9 cellular contexts compared by ENCODE assay signal in genomic region chr12:109309441-109310246, GRCh38. TPM values are rescaled to one million over a fixed set of nuclear protein-coding genes. Genes with fewer than 3 reads are reported as not detected.
DNase-seq lines count a peak whose midpoint lies in the region; ATAC-seq, FAIRE-seq and TF ChIP-seq lines count a peak whose summit lies in the region.
"Had no signal": no experiment of that assay in that cellular context is flagged by ENCODE, and none has a peak within 500 bp of the region (broad histone marks: within the 10 kb centered on the region; RNA-seq: fewer than 3 reads in every experiment).

No MANE protein-coding gene starts in this region.

- BruUV-seq in K562 (replicated peaks; lab: Mats Ljungman, UMichigan): no TSS peak

- TF ChIP-seq RAD21 in K562 (CRISPR knock-in tag; conservative IDR thresholded peaks at IDR 0.05 in 1 of 2, IDR thresholded peaks at IDR 0.05 in 1 of 2): no peak

- no peak for TF ChIP-seq EP300 in K562 (IDR thresholded peaks at IDR 0.05; ENCODE audit: low read length)

- intact Hi-C loops in K562 (cut with micrococcal nuclease): no loop called here
- intact Hi-C loops in vagina (cut with DNase I): no loop called here

- H3K36me3 Mint-ChIP-seq in CD8-positive, alpha-beta memory T cell: no peaks in the 10 kb centered on the region
- no peaks in the 10 kb centered on the region for H3K36me3 Mint-ChIP-seq in memory B cell

- H3K27me3 ChIP-seq in CD8-positive, alpha-beta memory T cell (ENCODE audit: insufficient read depth, low read length, poor library complexity, severe bottlenecking): peaks cover 20% of the 10 kb centered on the region
- H3K27me3 ChIP-seq in K562 (ENCODE audit: control insufficient read depth in 2 of 2, insufficient read depth in 2 of 2, low read length in 2 of 2) (peaks cover 45 to 57% of the 10 kb centered on the region in 2 experiments), vagina (no peaks in the 10 kb centered on the region)

- no peaks in the 10 kb centered on the region for H3K79me2 ChIP-seq in K562 (ENCODE audit: control insufficient read depth, insufficient read depth, low read length)

- POLR2A ChIA-PET in CD8-positive, alpha-beta memory T cell (lab: Charles Lee): no interaction called here
- POLR2A ChIA-PET in K562 (lab: Yijun Ruan, JAX): no interaction called here

- no peaks in the 10 kb centered on the region for H3K9me3 Mint-ChIP-seq in CD8-positive, alpha-beta memory T cell
- no peaks in the 10 kb centered on the region for H3K9me3 Mint-ChIP-seq in memory B cell

- peaks cover 8 to 14% (median 9%) of the 10 kb centered on the region in 3 donors for H3K4me1 Mint-ChIP-seq in CD8-positive, alpha-beta memory T cell
- peaks cover 11% of the 10 kb centered on the region for H3K4me1 Mint-ChIP-seq in memory B cell

- no peaks in the 10 kb centered on the region for H3K9me1 ChIP-seq in K562 (ENCODE audit: control insufficient read depth, insufficient read depth, low read length)

- peak overlapping the region; percentile 55 for H2AFZ ChIP-seq in K562 (ENCODE audit: low read depth, low read length)

- H3K4me3 ChIP-seq in CD8-positive, alpha-beta memory T cell (ENCODE audit: low read length): no peak overlapping the region
- H3K4me3 ChIP-seq in LNCaP clone FGC (ENCODE audit: low read depth, low read length): peak overlapping the region; percentile 46
- no peak overlapping the region; the same call in 1 of the 2 replicates for H3K4me3 ChIP-seq in K562
- H3K4me3 ChIP-seq in vagina: peak overlapping the region; percentile 47 to 65

- H4K20me1 ChIP-seq in K562 (replicated peaks; ENCODE audit: control insufficient read depth, insufficient read depth, low read length): 0 out of 2 replicates have a peak, but pooled peaks cover 4% of the 10 kb centered on the region

- TF ChIP-seq POLR2A in K562 (conservative IDR thresholded peaks at IDR 0.05) (no peak), vagina (IDR thresholded peaks at IDR 0.05) (no peak)

- no peaks in the 10 kb centered on the region for H3K9me3 ChIP-seq in CD8-positive, alpha-beta memory T cell (ENCODE audit: low read length)
- no peaks in the 10 kb centered on the region for H3K9me3 ChIP-seq in K562 (replicated peaks; ENCODE audit: control insufficient read depth, insufficient read depth, low read depth, low read length)
- H3K9me3 ChIP-seq in vagina: no peaks in the 10 kb centered on the region

- TF ChIP-seq CTCF in LNCaP clone FGC (IDR thresholded peaks at IDR 0.05; ENCODE audit: control insufficient read depth, extremely low read depth, insufficient read depth) (no peak), K562 (IDR thresholded peaks at IDR 0.05 in 2 of 3, conservative IDR thresholded peaks at IDR 0.05 in 1 of 3; ENCODE audit: insufficient read depth in 2 of 3, low read depth in 1 of 3, low read length in 3 of 3) (no peak), vagina (IDR thresholded peaks at IDR 0.05) (no peak)

- no peak overlapping the region for H3K27ac ChIP-seq in CD8-positive, alpha-beta memory T cell (ENCODE audit: low read depth, low read length)
- H3K27ac ChIP-seq in K562 (ENCODE audit: extremely low read depth, low read depth, low read length): no peak overlapping the region
- H3K27ac ChIP-seq in vagina: peak overlapping the region; percentile 13

- DNase-seq in CD8-positive, alpha-beta memory T cell: no peak
- DNase-seq in LNCaP clone FGC (ENCODE audit: low read depth): no peak
- peak in 2 of 4 experiments; percentile 60 to 66 for DNase-seq in K562 (ENCODE audit: extremely low read depth in 1 of 4, low spot score in 3 of 4)
- no peak for DNase-seq in memory B cell (ENCODE audit: low spot score in 2 of 2)
- DNase-seq in vagina (ENCODE audit: extremely low spot score in 2 of 2): no peak
- DNase-seq in OCI-M1 (lab: John Stamatoyannopoulos, UW): no peak
- DNase-seq in hepatic stellate cell (ENCODE audit: low spot score): no peak

- FAIRE-seq in K562 (lab: Jason Lieb, UNC): no peak

- CTCF ChIA-PET in CD8-positive, alpha-beta memory T cell (lab: Charles Lee): no interaction called here
- CTCF ChIA-PET in K562 (lab: Yijun Ruan, JAX; ENCODE audit: low intra/inter-chr PET ratio): no interaction called here

- H3K27me3 Mint-ChIP-seq in CD8-positive, alpha-beta memory T cell: peaks cover 50 to 81% of the 10 kb centered on the region in 2 donors
- H3K27me3 Mint-ChIP-seq in memory B cell: peaks cover 25% of the 10 kb centered on the region

- H3K27ac Mint-ChIP-seq in CD8-positive, alpha-beta memory T cell: no peak overlapping the region
- no peak overlapping the region for H3K27ac Mint-ChIP-seq in memory B cell

- H3K9ac ChIP-seq in K562 (ENCODE audit: insufficient read depth in 1 of 2, low read depth in 2 of 2, low read length in 2 of 2): peak overlapping the region in 1 of 2 experiments; percentile 70; a peak in 1 of 4 replicates

- H3K36me3 ChIP-seq in CD8-positive, alpha-beta memory T cell (ENCODE audit: insufficient read depth, low read length): no peaks in the 10 kb centered on the region
- H3K36me3 ChIP-seq in K562 (ENCODE audit: control insufficient read depth, insufficient read depth, low read length) (no peaks in the 10 kb centered on the region), vagina (no peaks in the 10 kb centered on the region)

- peak overlapping the region; percentile 77 to 90 (median 83) for H3K4me3 Mint-ChIP-seq in CD8-positive, alpha-beta memory T cell
- peak overlapping the region; percentile 86 for H3K4me3 Mint-ChIP-seq in memory B cell

- 2% methylated on average over 17 of the region's 95 CpGs for WGBS in K562 (ENCODE audit: insufficient coverage, low coverage, missing lambda C conversion rate)

- H3K4me2 ChIP-seq in K562 (ENCODE audit: insufficient read depth, low read length): peak overlapping the region; percentile 57

- ATAC-seq in K562: peak; percentile 70
- ATAC-seq in memory B cell (ENCODE audit: low read depth): peak; percentile 47
- no peak for ATAC-seq in GM19324 (IDR thresholded peaks at IDR 0.05; ENCODE audit: low FRiP score, unreplicated experiment)

- in situ Hi-C loops in K562 (cut with MboI): no loop called here

- peaks cover 8% of the 10 kb centered on the region for H3K4me1 ChIP-seq in CD8-positive, alpha-beta memory T cell (ENCODE audit: insufficient read depth, low read length)
- H3K4me1 ChIP-seq in K562 (replicated peaks in 1 of 2; ENCODE audit: control insufficient read depth in 2 of 2, insufficient read depth in 2 of 2, low read length in 2 of 2) (peaks cover 5 to 13% of the 10 kb centered on the region in 2 experiments; a peak in 3 of 5 replicates), vagina (peaks cover 16% of the 10 kb centered on the region)

TF ChIP-seq in K562, 482 proteins besides CTCF, POLR2A, EP300 and RAD21 (continues in another document):
- TF ChIP-seq, protein P1, sequence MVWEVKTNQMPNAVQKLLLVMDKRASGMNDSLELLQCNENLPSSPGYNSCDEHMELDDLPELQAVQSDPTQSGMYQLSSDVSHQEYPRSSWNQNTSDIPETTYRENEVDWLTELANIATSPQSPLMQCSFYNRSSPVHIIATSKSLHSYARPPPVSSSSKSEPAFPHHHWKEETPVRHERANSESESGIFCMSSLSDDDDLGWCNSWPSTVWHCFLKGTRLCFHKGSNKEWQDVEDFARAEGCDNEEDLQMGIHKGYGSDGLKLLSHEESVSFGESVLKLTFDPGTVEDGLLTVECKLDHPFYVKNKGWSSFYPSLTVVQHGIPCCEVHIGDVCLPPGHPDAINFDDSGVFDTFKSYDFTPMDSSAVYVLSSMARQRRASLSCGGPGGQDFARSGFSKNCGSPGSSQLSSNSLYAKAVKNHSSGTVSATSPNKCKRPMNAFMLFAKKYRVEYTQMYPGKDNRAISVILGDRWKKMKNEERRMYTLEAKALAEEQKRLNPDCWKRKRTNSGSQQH (CRISPR knock-in tag; IDR thresholded peaks at IDR 0.05): no peak
- TF ChIP-seq CHCHD3 (CRISPR knock-in tag; IDR thresholded peaks at IDR 0.05): no peak
- TF ChIP-seq CXXC5 (CRISPR knock-in tag; IDR thresholded peaks at IDR 0.05): 0 out of 2 replicates have a peak, but pooled peaks have one; percentile 37

RNA-seq across cellular contexts. Expression of gene FOXN4, which starts 0.6 kb away (rescaled TPM):
- not detected for total RNA-seq in CD8-positive, alpha-beta memory T cell
- polyA plus RNA-seq in CD8-positive, alpha-beta memory T cell: not detected
- not detected in 2 replicates for total RNA-seq in K562 (2011; cell fraction: chromatin; rRNA removed; ENCODE audit: low replicate concordance)
- total RNA-seq in K562 (2011; cell fraction: nucleolus; rRNA removed): not detected in 2 replicates
- total RNA-seq in K562 (2011; cell fraction: nucleoplasm; rRNA removed): not detected in 2 replicates
- total RNA-seq in K562 (2014; rRNA removed) (not detected in 2 replicates), K562 (2014; rRNA removed; fragmentation: Illumina TruSeq; extraction: Trizol) (not detected in 2 replicates), K562 (2015; rRNA removed; fragmentation: Illumina TruSeq; extraction: Trizol) (not detected in 2 replicates), K562 (2021) (not detected in 2 replicates), vagina (not detected)
- polyA plus RNA-seq in K562 (2011; rRNA removed) (not detected in 2 replicates), K562 (2014; fragmentation: Illumina TruSeq; extraction: Trizol) (not detected in 2 replicates), K562 (2014; fragmentation: Nextera tagmentation; extraction: Ambion mirVana) (not detected), K562 (2014; rRNA removed) (not detected in 2 replicates)
- not detected in 2 replicates for polyA plus RNA-seq in K562 (2011; cell fraction: cytosol; rRNA removed)
- polyA plus RNA-seq in K562 (2011; cell fraction: nucleus; rRNA removed): not detected in 2 replicates
- not detected in 2 replicates for polyA plus RNA-seq in K562 (2012)
- polyA minus RNA-seq in K562 (2011; rRNA and poly(A)+ RNA removed): not detected in 2 replicates
- not detected in 2 replicates for polyA minus RNA-seq in K562 (2011; cell fraction: cytosol; rRNA and poly(A)+ RNA removed)
- polyA minus RNA-seq in K562 (2011; cell fraction: nucleus; rRNA and poly(A)+ RNA removed): not detected in 2 replicates
- total RNA-seq: fibroblast of villous mesenchyme had no signal

RNA-seq across cellular contexts. Expression of gene MYO1H, which starts 38.1 kb away (rescaled TPM):
- total RNA-seq in CD8-positive, alpha-beta memory T cell: not detected
- not detected for polyA plus RNA-seq in CD8-positive, alpha-beta memory T cell
- total RNA-seq in K562 (2011; cell fraction: chromatin; rRNA removed; ENCODE audit: low replicate concordance): not detected in 2 replicates
- not detected in 2 replicates for total RNA-seq in K562 (2011; cell fraction: nucleolus; rRNA removed)
- 0.44 TPM in 1 of 2 replicates, not detected in the other for total RNA-seq in K562 (2011; cell fraction: nucleoplasm; rRNA removed)
- total RNA-seq in K562 (2014; rRNA removed) (not detected in 2 replicates), K562 (2014; rRNA removed; fragmentation: Illumina TruSeq; extraction: Trizol) (not detected in 2 replicates), K562 (2015; rRNA removed; fragmentation: Illumina TruSeq; extraction: Trizol) (not detected in 2 replicates), K562 (2021) (not detected in 2 replicates), vagina (not detected)
- polyA plus RNA-seq in K562 (2011; rRNA removed) (not detected in 2 replicates), K562 (2014; fragmentation: Illumina TruSeq; extraction: Trizol) (not detected in 2 replicates), K562 (2014; fragmentation: Nextera tagmentation; extraction: Ambion mirVana) (not detected), K562 (2014; rRNA removed) (not detected in 2 replicates)
- not detected in 2 replicates for polyA plus RNA-seq in K562 (2011; cell fraction: cytosol; rRNA removed)
- not detected in 2 replicates for polyA plus RNA-seq in K562 (2011; cell fraction: nucleus; rRNA removed)
- 0.01 TPM in 1 of 2 replicates, not detected in the other for polyA plus RNA-seq in K562 (2012)
- not detected in 2 replicates for polyA minus RNA-seq in K562 (2011; rRNA and poly(A)+ RNA removed)
- not detected in 2 replicates for polyA minus RNA-seq in K562 (2011; cell fraction: cytosol; rRNA and poly(A)+ RNA removed)
- not detected in 2 replicates for polyA minus RNA-seq in K562 (2011; cell fraction: nucleus; rRNA and poly(A)+ RNA removed)
- total RNA-seq: fibroblast of villous mesenchyme had no signal

Comparison
In these comparisons a context has a peak if more than half of its experiments do, and no peak if none do; other contexts are left out.
1. H3K4me3 ChIP-seq: peak in LNCaP clone FGC (single experiment) and vagina (2 of 2); none in CD8-positive, alpha-beta memory T cell (single experiment) and K562 (single experiment).